Comparison of ENCODE assay signal across 8 cellular contexts in the genomic region with DNA sequence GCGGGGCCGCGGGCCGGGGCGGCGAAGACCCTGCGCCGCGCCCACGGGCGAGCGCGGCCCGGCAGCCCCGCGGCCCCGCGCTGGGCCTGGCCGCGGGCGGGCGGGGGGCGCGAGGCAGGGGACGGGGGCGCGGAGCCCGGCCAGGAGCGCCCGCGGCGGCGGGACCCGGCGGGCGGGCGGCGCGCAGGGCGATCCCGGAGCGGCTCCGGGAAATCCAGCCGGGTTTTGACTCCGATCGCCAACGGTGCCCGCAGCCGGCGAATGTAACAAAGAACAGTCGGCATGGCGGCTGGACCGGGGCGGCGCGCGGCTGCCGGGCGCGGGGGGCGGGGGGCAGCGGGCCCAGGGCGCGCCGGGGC. TPM values are rescaled to one million over a fixed set of nuclear protein-coding genes. Genes with fewer than 3 reads are reported as not detected.
A peak's percentile ranks its signal among the peaks of the same experiment; 100 is the strongest.
DNase-seq lines count a peak whose midpoint lies in the region; ATAC-seq and TF ChIP-seq lines count a peak whose summit lies in the region.

No MANE protein-coding gene starts in this region.

- WGBS in thymus, result under 1% methylated on average over 65 of the region's 65 CpGs

- peaks cover 20% of the 10 kb centered on the region for H3K36me3 ChIP-seq in RWPE2 (ENCODE audit: low read depth)
- no peaks in the 10 kb centered on the region for H3K36me3 ChIP-seq in thymus (ENCODE audit: control insufficient read depth, insufficient read depth)

- H3K4me3 ChIP-seq in RWPE2 (ENCODE audit: severe bottlenecking) (peak overlapping the region; percentile 67), thymus (ENCODE audit: low read length) (peak overlapping the region; percentile 91)

- ATAC-seq in GM21515 (IDR thresholded peaks at IDR 0.05; ENCODE audit: unreplicated experiment) (peak; percentile 46), RWPE2 (ENCODE audit: low read depth) (no peak; the same call in 2 of the 3 replicates)

- H3K27ac Mint-ChIP-seq in IgD-negative memory B cell, result no peak overlapping the region
- H3K27ac Mint-ChIP-seq in osteocyte (ENCODE audit: unreplicated experiment), result no peak overlapping the region

- peak overlapping the region; percentile 54 to 97 (median 70) for H3K4me3 Mint-ChIP-seq in IgD-negative memory B cell
- H3K4me3 Mint-ChIP-seq in osteocyte (ENCODE audit: unreplicated experiment), result peak overlapping the region; percentile 40

- H3K4me1 ChIP-seq in RWPE2 (ENCODE audit: insufficient read depth, poor library complexity, severe bottlenecking) (peaks cover 6% of the 10 kb centered on the region), thymus (ENCODE audit: control insufficient read depth, insufficient read depth, low read length) (peaks cover 14% of the 10 kb centered on the region)

- no peak for TF ChIP-seq CTCF in RWPE2 (IDR thresholded peaks at IDR 0.05; ENCODE audit: poor library complexity, severe bottlenecking)
- no peak for TF ChIP-seq CTCF in osteocyte (IDR thresholded peaks at IDR 0.05)

- H3K4me1 Mint-ChIP-seq in IgD-negative memory B cell, result peaks cover 22 to 31% (median 25%) of the 10 kb centered on the region in 3 donors
- H3K4me1 Mint-ChIP-seq in osteocyte (ENCODE audit: unreplicated experiment), result peaks cover 22% of the 10 kb centered on the region

- H3K9me3 Mint-ChIP-seq in IgD-negative memory B cell (no peaks in the 10 kb centered on the region), osteocyte (ENCODE audit: unreplicated experiment) (no peaks in the 10 kb centered on the region)

- H3K27me3 ChIP-seq in RWPE2 (ENCODE audit: insufficient read depth, poor library complexity, severe bottlenecking) (no peaks in the 10 kb centered on the region), thymus (ENCODE audit: control insufficient read depth, insufficient read depth) (no peaks in the 10 kb centered on the region)

- H3K27me3 Mint-ChIP-seq in IgD-negative memory B cell (no peaks in the 10 kb centered on the region), osteocyte (ENCODE audit: unreplicated experiment) (no peaks in the 10 kb centered on the region)

- H3K9me3 ChIP-seq in RWPE2 (ENCODE audit: severe bottlenecking) (no peaks in the 10 kb centered on the region), thymus (ENCODE audit: control insufficient read depth) (no peaks in the 10 kb centered on the region)

- H3K27ac ChIP-seq in RWPE2 (ENCODE audit: poor library complexity, severe bottlenecking) (peak overlapping the region; percentile 63), thymus (ENCODE audit: low read depth) (peak overlapping the region; percentile 85)

- H3K36me3 Mint-ChIP-seq in IgD-negative memory B cell (peaks cover 4% of the 10 kb centered on the region), osteocyte (ENCODE audit: unreplicated experiment) (no peaks in the 10 kb centered on the region)

- DNase-seq in DMS153 treated with DMSO at 0.1 percent for 48 hours (lab: John Stamatoyannopoulos, UW; ENCODE audit: unreplicated experiment) (peak; percentile 29), RWPE2 (ENCODE audit: low spot score) (no peak), globus pallidus (ENCODE audit: low spot score) (peak; percentile 60), osteocyte (ENCODE audit: extremely low spot score, unreplicated experiment) (peak; percentile 90)
- peak; percentile 43 to 75 (median 68) for DNase-seq in activated naive CD4-positive, alpha-beta T cell (lab: John Stamatoyannopoulos, UW)

RNA-seq across cellular contexts. Expression of a gene that starts 0.3 kb away (rescaled TPM):
- 5.6 TPM for polyA plus RNA-seq in IgD-negative memory B cell
- total RNA-seq in osteocyte, result 6.6 and 11.4 TPM in 2 replicates
- 6.1 TPM for polyA plus RNA-seq in thymus
